Comparison of ENCODE assay signal across 17 cellular contexts in genomic region chr20:10445758-10446157, GRCh38. TPM values are rescaled to one million over a fixed set of nuclear protein-coding genes. Genes with fewer than 3 reads are reported as not detected.
DNase-seq lines count a peak whose midpoint lies in the region; ATAC-seq, FAIRE-seq and TF ChIP-seq lines count a peak whose summit lies in the region.
"Had no signal": no experiment of that assay in that cellular context is flagged by ENCODE, and none has a peak within 500 bp of the region (broad histone marks: within the 10 kb centered on the region; RNA-seq: fewer than 3 reads in every experiment).

No MANE protein-coding gene starts in this region.

- H3K9me3 ChIP-seq in A549 (no peaks in the 10 kb centered on the region), T-helper 17 cell (ENCODE audit: control insufficient read depth, low read length, poor library complexity, severe bottlenecking) (no peaks in the 10 kb centered on the region), right lobe of liver (no peaks in the 10 kb centered on the region)
- H3K9me3 ChIP-seq: Caco-2, HAP-1 had no signal

- no peak overlapping the region for H3K4me3 Mint-ChIP-seq in T-helper 17 cell
- H3K4me3 Mint-ChIP-seq in activated CD8-positive, alpha-beta T cell treated with anti-CD3 and anti-CD28 coated beads, Interleukin-2, amount 10 ng/mL, durations not matched to agents 7 days and 5 days = no peak overlapping the region
- H3K4me3 Mint-ChIP-seq: CD4-positive, alpha-beta T cell had no signal

- no peaks in the 10 kb centered on the region for H3K27me3 ChIP-seq in right lobe of liver

- H3K9me3 Mint-ChIP-seq in activated CD8-positive, alpha-beta T cell treated with anti-CD3 and anti-CD28 coated beads, Interleukin-2, amount 10 ng/mL, durations not matched to agents 7 days and 5 days (ENCODE audit: insufficient read depth) = no peaks in the 10 kb centered on the region
- H3K9me3 Mint-ChIP-seq: CD4-positive, alpha-beta T cell had no signal

- in situ Hi-C loops in GM13976 (cut with MboI; ENCODE audit: low sequenced_read_pairs, unreplicated experiment) = loop anchor here (25.0 kb wide), 1 partner anchor 833 kb away; no protein-coding TSS in a partner anchor

- no peaks in the 10 kb centered on the region for H3K27me3 Mint-ChIP-seq in T-helper 17 cell
- no peaks in the 10 kb centered on the region for H3K27me3 Mint-ChIP-seq in activated CD8-positive, alpha-beta T cell treated with anti-CD3 and anti-CD28 coated beads, Interleukin-2, amount 10 ng/mL, durations not matched to agents 7 days and 5 days (ENCODE audit: low read depth)
- H3K27me3 Mint-ChIP-seq: B cell; CD4-positive, alpha-beta T cell had no signal

- no peak overlapping the region for H3K4me3 ChIP-seq in A549
- no peak overlapping the region for H3K4me3 ChIP-seq in right lobe of liver
- H3K4me3 ChIP-seq: GM23248, HAP-1 had no signal

- CTCF ChIA-PET in A549 (lab: Yijun Ruan, JAX) = interaction anchor here (0.6 to 1.2 kb wide), 2 partner anchors 22 to 93 kb away, joined by 3 to 4 read pairs; no protein-coding TSS in a partner anchor
- CTCF ChIA-PET in activated CD8-positive, alpha-beta T cell treated with anti-CD3 and anti-CD28 coated beads, Interleukin-2, amount 10 ng/mL, durations not matched to agents 7 days and 5 days (lab: Charles Lee) = no interaction called here

- H3K27ac ChIP-seq in A549 (peak overlapping the region; percentile 57 to 69; a peak in 4 of 6 replicates), right lobe of liver (no peak overlapping the region)
- H3K27ac ChIP-seq: GM23248 had no signal

- no peak for TF ChIP-seq POLR2A in A549 (IDR thresholded peaks at IDR 0.05; ENCODE audit: low read length)
- no peak for TF ChIP-seq POLR2A in GM12891 (IDR thresholded peaks at IDR 0.05; ENCODE audit: low read depth, low read length)
- TF ChIP-seq POLR2A in right lobe of liver (IDR thresholded peaks at IDR 0.05) = no peak

- H3K4me2 ChIP-seq in A549 = no peak overlapping the region

- ATAC-seq in A549 = no peak
- no peak for ATAC-seq in T-helper 17 cell
- ATAC-seq in right lobe of liver = peak; percentile 37 to 81 (median 64)
- no peak for ATAC-seq in activated CD8-positive, alpha-beta T cell treated with anti-CD3 and anti-CD28 coated beads, Interleukin-2, amount 10 ng/mL, durations not matched to agents 7 days and 5 days

- H3K36me3 ChIP-seq in right lobe of liver = no peaks in the 10 kb centered on the region
- H3K36me3 ChIP-seq: HAP-1 had no signal

- no peak for FAIRE-seq in A549 (lab: Jason Lieb, UNC)
- FAIRE-seq in GM12891 (lab: Jason Lieb, UNC) = peak; percentile 31

- no peak for TF ChIP-seq RAD21 in A549 (conservative IDR thresholded peaks at IDR 0.05 in 1 of 2, IDR thresholded peaks at IDR 0.05 in 1 of 2)

- H3K27ac Mint-ChIP-seq in T-helper 17 cell = peak overlapping the region; percentile 43
- H3K27ac Mint-ChIP-seq in activated CD8-positive, alpha-beta T cell treated with anti-CD3 and anti-CD28 coated beads, Interleukin-2, amount 10 ng/mL, durations not matched to agents 7 days and 5 days = no peak overlapping the region
- H3K27ac Mint-ChIP-seq: B cell had no signal

- no peak for TF ChIP-seq EP300 in A549 (IDR thresholded peaks at IDR 0.05)

- DNase-seq in A549 (ENCODE audit: low read depth in 1 of 2, low spot score in 1 of 2) (no peak), GM12891 (ENCODE audit: insufficient read length, low spot score) (no peak), T-helper 17 cell (no peak), right lobe of liver (peak in 1 of 3 donors; percentile 26), CD1c-positive myeloid dendritic cell (ENCODE audit: extremely low spot score) (no peak), GM13976 (ENCODE audit: low spot score) (no peak)
- no peak for DNase-seq in activated CD8-positive, alpha-beta T cell treated with anti-CD3 and anti-CD28 coated beads, Interleukin-2, amount 10 ng/mL, durations not matched to agents 7 days and 5 days
- DNase-seq: 8988T; C1 segment of cervical spinal cord; Caco-2; CD4-positive, alpha-beta T cell; DMS153; DMS79; GF-D8; GM23248 had no signal

- 91% methylated on average over 4 of the region's 4 CpGs for WGBS in A549 (ENCODE audit: missing lambda C conversion rate)
- WGBS in right lobe of liver (ENCODE audit: insufficient coverage, low coverage, low lambda C conversion rate, missing lambda C conversion rate) = 41% methylated on average over 4 of the region's 4 CpGs

- H3K4me1 ChIP-seq in A549 (peaks cover 33% of the 10 kb centered on the region), right lobe of liver (peaks cover 0 to 27% (median 3%) of the 10 kb centered on the region in 4 donors)

- H3K4me1 Mint-ChIP-seq in T-helper 17 cell = peaks cover 20% of the 10 kb centered on the region
- H3K4me1 Mint-ChIP-seq in activated CD8-positive, alpha-beta T cell treated with anti-CD3 and anti-CD28 coated beads, Interleukin-2, amount 10 ng/mL, durations not matched to agents 7 days and 5 days (ENCODE audit: low read depth) = peaks cover 24% of the 10 kb centered on the region

- intact Hi-C loops in right lobe of liver (cut with DNase I) = no loop called here

- POLR2A ChIA-PET in A549 (lab: Yijun Ruan, JAX) = no interaction called here
- POLR2A ChIA-PET in activated CD8-positive, alpha-beta T cell treated with anti-CD3 and anti-CD28 coated beads, Interleukin-2, amount 10 ng/mL, durations not matched to agents 7 days and 5 days (lab: Charles Lee) = interaction anchor here (2.3 kb wide), 1 partner anchor 11 kb away, joined by 7 read pairs; the partner anchor contains the start of gene SLX4IP

- no peak for TF ChIP-seq CTCF in A549 (IDR thresholded peaks at IDR 0.05)
- no peak for TF ChIP-seq CTCF in right lobe of liver (IDR thresholded peaks at IDR 0.05)
- TF ChIP-seq CTCF in GM13976 (IDR thresholded peaks at IDR 0.05; ENCODE audit: borderline replicate concordance, control extremely low read depth, extremely low read depth, insufficient read depth, missing control alignments) = no peak

- peaks cover 2% of the 10 kb centered on the region for H3K36me3 Mint-ChIP-seq in T-helper 17 cell (ENCODE audit: low read depth)
- H3K36me3 Mint-ChIP-seq in activated CD8-positive, alpha-beta T cell treated with anti-CD3 and anti-CD28 coated beads, Interleukin-2, amount 10 ng/mL, durations not matched to agents 7 days and 5 days (ENCODE audit: low read depth) = peaks cover 16% of the 10 kb centered on the region

TF ChIP-seq in A549, 52 proteins besides CTCF, POLR2A, EP300 and RAD21 (continues in another document):
- no peak for TF ChIP-seq RNF2 (IDR thresholded peaks at IDR 0.05; ENCODE audit: borderline replicate concordance, low read depth)
- no peak for TF ChIP-seq CHD2 (IDR thresholded peaks at IDR 0.05; ENCODE audit: low read length, partially characterized antibody)
- TF ChIP-seq, protein P1, sequence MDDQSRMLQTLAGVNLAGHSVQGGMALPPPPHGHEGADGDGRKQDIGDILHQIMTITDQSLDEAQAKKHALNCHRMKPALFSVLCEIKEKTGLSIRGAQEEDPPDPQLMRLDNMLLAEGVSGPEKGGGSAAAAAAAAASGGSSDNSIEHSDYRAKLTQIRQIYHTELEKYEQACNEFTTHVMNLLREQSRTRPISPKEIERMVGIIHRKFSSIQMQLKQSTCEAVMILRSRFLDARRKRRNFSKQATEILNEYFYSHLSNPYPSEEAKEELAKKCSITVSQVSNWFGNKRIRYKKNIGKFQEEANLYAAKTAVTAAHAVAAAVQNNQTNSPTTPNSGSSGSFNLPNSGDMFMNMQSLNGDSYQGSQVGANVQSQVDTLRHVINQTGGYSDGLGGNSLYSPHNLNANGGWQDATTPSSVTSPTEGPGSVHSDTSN (IDR thresholded peaks at IDR 0.05) = no peak
- TF ChIP-seq EHF (CRISPR knock-in tag; IDR thresholded peaks at IDR 0.05) = no peak
- TF ChIP-seq HOXB13 (CRISPR knock-in tag; IDR thresholded peaks at IDR 0.05; ENCODE audit: low read depth) = no peak
- TF ChIP-seq ZC3H11A (IDR thresholded peaks at IDR 0.05) = no peak

TF ChIP-seq in GM12891, 5 proteins besides CTCF, POLR2A, EP300 and RAD21:
- TF ChIP-seq TAF1 (IDR thresholded peaks at IDR 0.05; ENCODE audit: low read depth, low read length) (no peak), PAX5 (IDR thresholded peaks at IDR 0.05; ENCODE audit: insufficient read depth, low read length, severe bottlenecking) (no peak), SPI1 (IDR thresholded peaks at IDR 0.05; ENCODE audit: low read depth, low read length) (no peak), POLR2AphosphoS5 (IDR thresholded peaks at IDR 0.05; ENCODE audit: low read depth, low read length) (no peak), POU2F2 (IDR thresholded peaks at IDR 0.05; ENCODE audit: low read depth, low read length) (no peak)
TF ChIP-seq in GM12891: peak in this region for 0.

RNA-seq across cellular contexts. Expression of gene SLX4IP, which starts 10.7 kb away (rescaled TPM):
- 7.5 and 8.0 TPM in 2 replicates for polyA plus RNA-seq in A549 (2011; rRNA removed)
- 0.83 and 1.0 TPM in 2 replicates for polyA plus RNA-seq in A549 (2012; cell fraction: cytosol; rRNA removed)
- polyA plus RNA-seq in A549 (2012; cell fraction: nucleus; rRNA removed) = 2.0 and 2.9 TPM in 2 replicates
- 3.3 to 3.5 TPM (median 3.4 TPM) in 3 replicates for polyA plus RNA-seq in A549 (2017; fragmentation: RNase III; extraction: RNeasy Plus Mini Kit Qiagen cat#74134 plus additional on column Dnase treatment)
- 17.4 and 18.8 TPM in 2 replicates for polyA minus RNA-seq in A549 (2011; rRNA and poly(A)+ RNA removed)
- 1.8 TPM for polyA plus RNA-seq in GM12891 (2012; ENCODE audit: low read depth, missing spikeins)
- total RNA-seq in T-helper 17 cell = 1 to 10 TPM; 4.0 to 4.6 TPM
- 1 to 10 TPM; 2.0 to 4.0 (median 3.5) TPM for total RNA-seq in right lobe of liver
- 1 to 10 TPM; 8.8 to 8.9 TPM for total RNA-seq in activated CD8-positive, alpha-beta T cell treated with anti-CD3 and anti-CD28 coated beads, Interleukin-2, amount 10 ng/mL, durations not matched to agents 7 days and 5 days

RNA-seq across cellular contexts. Expression of gene MKKS, which starts 11.7 kb away (rescaled TPM):
- polyA plus RNA-seq in A549 (2011; rRNA removed) = 85.2 and 94.2 TPM in 2 replicates
- polyA plus RNA-seq in A549 (2012; cell fraction: cytosol; rRNA removed) = 16.8 and 17.8 TPM in 2 replicates
- 4.5 and 7.3 TPM in 2 replicates for polyA plus RNA-seq in A549 (2012; cell fraction: nucleus; rRNA removed)
- polyA plus RNA-seq in A549 (2017; fragmentation: RNase III; extraction: RNeasy Plus Mini Kit Qiagen cat#74134 plus additional on column Dnase treatment) = 24.3 to 27.6 TPM (median 25.8 TPM) in 3 replicates
- 24.7 and 24.9 TPM in 2 replicates for polyA minus RNA-seq in A549 (2011; rRNA and poly(A)+ RNA removed)
- polyA plus RNA-seq in GM12891 (2012; ENCODE audit: low read depth, missing spikeins) = 3.1 TPM
- 1 to 10 TPM; 4.7 to 5.0 TPM for total RNA-seq in T-helper 17 cell
- 10 to 100 TPM; 11.4 to 17.6 (median 12.1) TPM for total RNA-seq in right lobe of liver
- 1 to 10 TPM; 7.4 to 7.8 TPM for total RNA-seq in activated CD8-positive, alpha-beta T cell treated with anti-CD3 and anti-CD28 coated beads, Interleukin-2, amount 10 ng/mL, durations not matched to agents 7 days and 5 days

Comparison
In these comparisons a context has a peak if more than half of its experiments do, and no peak if none do; other contexts are left out.
1. ATAC-seq: peak in right lobe of liver (4 of 4); none in A549 (0 of 2), T-helper 17 cell (single experiment) and activated CD8-positive, alpha-beta T cell treated with anti-CD3 and anti-CD28 coated beads, Interleukin-2, amount 10 ng/mL, durations not matched to agents 7 days and 5 days (single experiment).
2. H3K27ac ChIP-seq: peak in A549 (2 of 2); none in right lobe of liver (0 of 3).